17 cellular contexts compared by ENCODE assay signal in the genomic region with DNA sequence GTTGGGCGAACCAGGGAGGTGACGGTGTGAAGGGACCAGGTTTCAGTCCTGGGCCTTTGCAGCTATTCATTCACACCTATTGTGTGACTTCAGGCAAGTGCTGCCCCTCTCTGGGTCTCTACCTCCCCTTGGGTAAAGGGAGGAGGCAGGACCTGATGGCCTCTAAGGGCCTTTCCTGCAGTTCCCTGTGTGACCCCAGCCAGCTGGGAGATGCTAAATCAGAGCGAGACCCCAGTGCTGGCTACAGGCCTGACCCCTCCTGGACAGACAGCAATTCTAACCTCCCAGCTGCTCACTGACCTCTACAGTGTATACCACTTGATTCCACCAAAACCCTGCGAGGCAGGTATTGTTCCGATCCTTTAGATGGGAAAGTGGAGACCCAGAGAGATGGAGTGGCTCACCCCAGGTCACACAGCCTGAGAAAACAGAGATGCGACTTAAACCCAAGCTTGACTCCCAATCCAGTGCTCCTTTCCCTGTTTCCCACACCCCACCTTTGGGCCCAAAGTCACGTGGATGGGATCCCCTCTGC. TPM values are rescaled to one million over a fixed set of nuclear protein-coding genes. Genes with fewer than 3 reads are reported as not detected.
A peak's percentile ranks its signal among the peaks of the same experiment; 100 is the strongest.
DNase-seq lines count a peak whose midpoint lies in the region; ATAC-seq and TF ChIP-seq lines count a peak whose summit lies in the region.
"Had no signal": no experiment of that assay in that cellular context is flagged by ENCODE, and none has a peak within 500 bp of the region (broad histone marks: within the 10 kb centered on the region; RNA-seq: fewer than 3 reads in every experiment).

No MANE protein-coding gene starts in this region.

- no peak overlapping the region for H3K23ac ChIP-seq in H9 (ENCODE audit: insufficient read length, low read depth, low read length)

- H2BK5ac ChIP-seq in H9 (ENCODE audit: insufficient read length, low read length): no peak overlapping the region

- no peak overlapping the region for H3T11ph ChIP-seq in H9 (ENCODE audit: low read length)

- no peaks in the 10 kb centered on the region for H4K20me1 ChIP-seq in H9 (ENCODE audit: control insufficient read depth, insufficient read depth, insufficient read length)

- peak; percentile 25 for DNase-seq in H9
- DNase-seq in immature natural killer cell: peak in 1 of 3 donors; percentile 13
- no peak for DNase-seq in type B pancreatic cell (ENCODE audit: extremely low spot score, unreplicated experiment)
- no peak for DNase-seq in gastrocnemius medialis
- DNase-seq in testis: no peak
- DNase-seq: C1 segment of cervical spinal cord; CD8-positive, alpha-beta memory T cell; Karpas-422; NCI-H1048; NCI-H1436 treated with DMSO at 0.1 percent for 48 hours; NCI-H2029; NCI-H345; NCI-H524 treated with DMSO at 0.1 percent for 48 hours; PC-9 had no signal

- H2AFZ ChIP-seq in H9 (ENCODE audit: low read length): no peak overlapping the region
- H2AFZ ChIP-seq: PC-9 had no signal

- peaks cover under 1% of the 10 kb centered on the region for H3K23me2 ChIP-seq in H9 (ENCODE audit: insufficient read length, low read depth, low read length, poor library complexity, severe bottlenecking)

- H3K36me3 ChIP-seq in gastrocnemius medialis (peaks cover 0 to 5% of the 10 kb centered on the region in 2 donors), testis (ENCODE audit: low read depth, missing control alignments) (no peaks in the 10 kb centered on the region)

- no peak for ATAC-seq in activated T-helper 17 cell treated with anti-CD3 and anti-CD28 coated beads, Interleukin-2, amount 50 U/mL, for 72 hours (replicated peaks)
- ATAC-seq in GM21723 (IDR thresholded peaks at IDR 0.05; ENCODE audit: unreplicated experiment) (no peak), gastrocnemius medialis (no peak)

- no peak for TF ChIP-seq POLR2A in gastrocnemius medialis (IDR thresholded peaks at IDR 0.05)
- TF ChIP-seq POLR2A in testis (IDR thresholded peaks at IDR 0.05): no peak

- H4K8ac ChIP-seq in H9 (replicated peaks; ENCODE audit: insufficient read length, low read depth, low read length): no peak overlapping the region

- H3K4me1 ChIP-seq in H9 (ENCODE audit: insufficient read depth, low read length) (no peaks in the 10 kb centered on the region; the same call in 1 of the 2 replicates), gastrocnemius medialis (peaks cover 14 to 25% of the 10 kb centered on the region in 2 donors), testis (peaks cover 22% of the 10 kb centered on the region)

- H3K18ac ChIP-seq in H9 (ENCODE audit: insufficient read length, low read depth, low read length): no peak overlapping the region

- H3K9ac ChIP-seq in H9 (ENCODE audit: extremely low read depth, insufficient read length, low read length): no peak overlapping the region

- H3K27me3 ChIP-seq in H9 (ENCODE audit: insufficient read depth, low read length): no peaks in the 10 kb centered on the region; the same call in 1 of the 2 replicates
- H3K27me3 ChIP-seq in gastrocnemius medialis: no peaks in the 10 kb centered on the region
- H3K27me3 ChIP-seq in testis: no peaks in the 10 kb centered on the region

- no peaks in the 10 kb centered on the region for H3K79me1 ChIP-seq in H9 (ENCODE audit: insufficient read depth, low read depth, low read length, poor library complexity, severe bottlenecking)

- TF ChIP-seq CTCF in H9 (conservative IDR thresholded peaks at IDR 0.05): no peak
- TF ChIP-seq CTCF in type B pancreatic cell (conservative IDR thresholded peaks at IDR 0.05): no peak
- TF ChIP-seq CTCF in gastrocnemius medialis (IDR thresholded peaks at IDR 0.05 in 4 of 5, conservative IDR thresholded peaks at IDR 0.05 in 1 of 5): no peak
- TF ChIP-seq CTCF in testis (IDR thresholded peaks at IDR 0.05): no peak

- H3K4me3 Mint-ChIP-seq in H9: no peak overlapping the region
- peak overlapping the region; percentile 21 for H3K4me3 Mint-ChIP-seq in activated T-helper 17 cell treated with anti-CD3 and anti-CD28 coated beads, Interleukin-2, amount 50 U/mL, for 72 hours
- H3K4me3 Mint-ChIP-seq in immature natural killer cell: peak overlapping the region in 1 of 5 donors; percentile 23
- no peak overlapping the region for H3K4me3 Mint-ChIP-seq in type B pancreatic cell

- H2BK15ac ChIP-seq in H9 (ENCODE audit: low read depth, low read length): no peak overlapping the region

- H4K91ac ChIP-seq in H9 (ENCODE audit: insufficient read length, low read depth, low read length): no peak overlapping the region

- no peak overlapping the region for H3K4ac ChIP-seq in H9 (ENCODE audit: low read depth, low read length)

- H4K5ac ChIP-seq in H9 (ENCODE audit: insufficient read length, low read depth, low read length): no peak overlapping the region

- H3K9me3 ChIP-seq in H9 (ENCODE audit: control insufficient read depth, low read depth, low read length) (no peaks in the 10 kb centered on the region), gastrocnemius medialis (no peaks in the 10 kb centered on the region), testis (no peaks in the 10 kb centered on the region)

- H2AK5ac ChIP-seq in H9 (ENCODE audit: insufficient read length, low read length): no peak overlapping the region

- H3K9me3 Mint-ChIP-seq in H9: no peaks in the 10 kb centered on the region
- H3K9me3 Mint-ChIP-seq in activated T-helper 17 cell treated with anti-CD3 and anti-CD28 coated beads, Interleukin-2, amount 50 U/mL, for 72 hours: no peaks in the 10 kb centered on the region
- peaks cover 0 to 2% (median 0%) of the 10 kb centered on the region in 6 donors for H3K9me3 Mint-ChIP-seq in immature natural killer cell
- H3K9me3 Mint-ChIP-seq in type B pancreatic cell: no peaks in the 10 kb centered on the region
- H3K9me3 Mint-ChIP-seq: CD8-positive, alpha-beta memory T cell; IgD-negative memory B cell had no signal

- H3K56ac ChIP-seq in H9 (ENCODE audit: insufficient read length, low read depth, low read length): no peak overlapping the region

- H3K4me3 ChIP-seq in gastrocnemius medialis (no peak overlapping the region), testis (no peak overlapping the region)
- H3K4me3 ChIP-seq: PC-9 had no signal

- no peak overlapping the region for H3K14ac ChIP-seq in H9 (ENCODE audit: insufficient read depth, low read length)

- no peak overlapping the region for H2BK12ac ChIP-seq in H9 (ENCODE audit: insufficient read length, low read depth, low read length)

- no peak overlapping the region for H2BK20ac ChIP-seq in H9 (ENCODE audit: low read depth, low read length, poor library complexity, severe bottlenecking)

- no peak overlapping the region for H3K27ac Mint-ChIP-seq in H9
- peak overlapping the region; percentile 68 for H3K27ac Mint-ChIP-seq in activated T-helper 17 cell treated with anti-CD3 and anti-CD28 coated beads, Interleukin-2, amount 50 U/mL, for 72 hours
- peak overlapping the region in 4 of 6 donors; percentile 13 to 55 (median 26) for H3K27ac Mint-ChIP-seq in immature natural killer cell
- H3K27ac Mint-ChIP-seq in type B pancreatic cell: peak overlapping the region; percentile 64

- H3K4me1 Mint-ChIP-seq in H9: peaks cover 13 to 16% of the 10 kb centered on the region in 2 experiments
- H3K4me1 Mint-ChIP-seq in activated T-helper 17 cell treated with anti-CD3 and anti-CD28 coated beads, Interleukin-2, amount 50 U/mL, for 72 hours: peaks cover 40% of the 10 kb centered on the region
- H3K4me1 Mint-ChIP-seq in immature natural killer cell: peaks cover 53 to 71% of the 10 kb centered on the region in 2 donors
- peaks cover 18% of the 10 kb centered on the region for H3K4me1 Mint-ChIP-seq in type B pancreatic cell (ENCODE audit: unreplicated experiment)

- H2BK120ac ChIP-seq in H9 (ENCODE audit: low read depth, low read length, poor library complexity, severe bottlenecking): no peak overlapping the region

- in situ Hi-C loops in gastrocnemius medialis (cut with MboI; ENCODE audit: low sequenced_read_pairs in 4 of 4): no loop called here

- H3K4me2 ChIP-seq in H9 (ENCODE audit: insufficient read depth, insufficient read length, low read length): no peak overlapping the region
- H3K4me2 ChIP-seq: PC-9 had no signal

- no peaks in the 10 kb centered on the region; the same call in 1 of the 2 replicates for H3K79me2 ChIP-seq in H9 (ENCODE audit: insufficient read depth, low read length)

- peaks cover 25% of the 10 kb centered on the region for H3K27me3 Mint-ChIP-seq in H9 (ENCODE audit: low read depth)
- no peaks in the 10 kb centered on the region for H3K27me3 Mint-ChIP-seq in activated T-helper 17 cell treated with anti-CD3 and anti-CD28 coated beads, Interleukin-2, amount 50 U/mL, for 72 hours
- H3K27me3 Mint-ChIP-seq in immature natural killer cell (ENCODE audit: low read depth in 3 of 3): peaks cover 48% of the 10 kb centered on the region in 3 donors
- peaks cover 7% of the 10 kb centered on the region for H3K27me3 Mint-ChIP-seq in type B pancreatic cell
- H3K27me3 Mint-ChIP-seq: IgD-negative memory B cell had no signal

- H3K36me3 Mint-ChIP-seq in H9 (ENCODE audit: insufficient read depth in 1 of 3, low read depth in 3 of 3): no peaks in the 10 kb centered on the region; a peak in 1 of 7 replicates
- peaks cover 68% of the 10 kb centered on the region for H3K36me3 Mint-ChIP-seq in activated T-helper 17 cell treated with anti-CD3 and anti-CD28 coated beads, Interleukin-2, amount 50 U/mL, for 72 hours (ENCODE audit: low read depth)
- H3K36me3 Mint-ChIP-seq in immature natural killer cell: peaks cover 0 to 4% (median 0%) of the 10 kb centered on the region in 3 donors
- peaks cover 13% of the 10 kb centered on the region for H3K36me3 Mint-ChIP-seq in type B pancreatic cell
- H3K36me3 Mint-ChIP-seq: IgD-negative memory B cell had no signal

- intact Hi-C loops in gastrocnemius medialis (cut with DNase I; ENCODE audit: low total_unique reads) (loop anchor here (10.0 kb wide), 1 partner anchor 93 kb away; the partner anchor contains the start of gene BAIAP2L2), testis (cut with DNase I; ENCODE audit: low total_unique reads) (no loop called here)

- WGBS in H9 (ENCODE audit: extremely low coverage, insufficient read length, low lambda C conversion rate): no CpG with 5 or more reads among the region's 7 CpGs
- WGBS in testis, 2 donors: 87 to 96% methylated on average over 7 of the region's 7 CpGs

- H3K27ac ChIP-seq in H9 (ENCODE audit: insufficient read length, low read depth, low read length) (no peak overlapping the region), gastrocnemius medialis (peak overlapping the region in 2 of 4 donors; percentile 27 to 44), testis (no peak overlapping the region)
- H3K27ac ChIP-seq: PC-9 had no signal

RNA-seq across cellular contexts. Expression of gene MAFF, which starts 6.2 kb away (rescaled TPM):
- 5.8 and 6.7 TPM in 2 replicates for total RNA-seq in H9 (2021)
- 10 to 100 TPM; 15.7 to 58.8 TPM for total RNA-seq in activated T-helper 17 cell treated with anti-CD3 and anti-CD28 coated beads, Interleukin-2, amount 50 U/mL, for 72 hours
- 10 to 100 TPM in 2 of 3 donors, 1 to 10 TPM in 1; 8.1 to 20.8 (median 15.2) TPM for polyA plus RNA-seq in immature natural killer cell
- total RNA-seq in type B pancreatic cell (ENCODE audit: low replicate concordance): 14.6 and 60.9 TPM in 2 replicates
- 100 to 1,000 TPM in 1 of 4 donors, 10 to 100 TPM in 3; 19.3 to 448 (median 33.4) TPM for total RNA-seq in gastrocnemius medialis
- total RNA-seq in testis: 1 to 10 TPM; 3.7 to 5.8 TPM
- 3.2 TPM for polyA plus RNA-seq in testis (ENCODE audit: insufficient read depth, low read depth, low replicate concordance)

RNA-seq across cellular contexts. Expression of gene PLA2G6, which starts 26.3 kb away (rescaled TPM):
- total RNA-seq in H9 (2021): 22.1 and 24.1 TPM in 2 replicates
- total RNA-seq in activated T-helper 17 cell treated with anti-CD3 and anti-CD28 coated beads, Interleukin-2, amount 50 U/mL, for 72 hours: 10 to 100 TPM; 36.6 to 90.7 TPM
- polyA plus RNA-seq in immature natural killer cell: 10 to 100 TPM in 1 of 3 donors, 1 to 10 TPM in 2; 3.3 to 11.4 (median 4.2) TPM
- total RNA-seq in type B pancreatic cell (ENCODE audit: low replicate concordance): 64.1 and 78.6 TPM in 2 replicates
- 10 to 100 TPM in 2 of 4 donors, 1 to 10 TPM in 2; 9.1 to 19.5 (median 12.1) TPM for total RNA-seq in gastrocnemius medialis
- 100 to 1,000 TPM in 1 of 2 donors, 10 to 100 TPM in 1; 89.4 to 122 TPM for total RNA-seq in testis
- 135 TPM for polyA plus RNA-seq in testis (ENCODE audit: insufficient read depth, low read depth, low replicate concordance)

Comparison
In these comparisons a context has a peak if more than half of its experiments do, and no peak if none do; other contexts are left out.
1. H3K27ac Mint-ChIP-seq: peak in activated T-helper 17 cell treated with anti-CD3 and anti-CD28 coated beads, Interleukin-2, amount 50 U/mL, for 72 hours (single experiment), immature natural killer cell (4 of 6) and type B pancreatic cell (single experiment); none in H9 (0 of 3).